13 cellular contexts compared by ENCODE assay signal in genomic region chr3:158540066-158540465, GRCh38.
"Had no signal": no experiment of that assay in that cellular context is flagged by ENCODE, and none has a peak within 500 bp of the region (broad histone marks: within the 10 kb centered on the region; RNA-seq: fewer than 3 reads in every experiment).

No MANE protein-coding gene starts in this region.

- ATAC-seq: gastroesophageal sphincter; stimulated activated naive CD8-positive, alpha-beta T cell treated with anti-CD3 and anti-CD28 coated beads, Interleukin-15, Interleukin-2, amounts not matched to agents 100 U/mL and 50 U/mL, for 24 hours had no signal

- H3K4me3 Mint-ChIP-seq: activated CD8-positive, alpha-beta T cell treated with anti-CD3 and anti-CD28 coated beads, Interleukin-2, amount 10 ng/mL, durations not matched to agents 7 days and 5 days; activated T-helper 1 cell treated with anti-CD3 and anti-CD28 coated beads, Interleukin-12 subunit alpha, Interleukin-12 subunit beta, Interleukin-2, Interleukin-4 antibody, amounts not matched to agents 30 ng/mL and 10 ng/mL and 1 ng/mL, durations not matched to agents 14 hours and 24 hours and 36 hours; brain; nephron progenitor cell; T-cell; T-helper 2 cell treated with Interferon-gamma antibody and Interleukin-4, amounts not matched to agents 5 μg/mL and 100 μg/mL, for 36 hours had no signal

- H3K4me1 Mint-ChIP-seq: brain, nephron progenitor cell, T-cell had no signal

- H3K9me3 Mint-ChIP-seq: activated T-helper 1 cell treated with anti-CD3 and anti-CD28 coated beads, Interleukin-12 subunit alpha, Interleukin-12 subunit beta, Interleukin-2, Interleukin-4 antibody, amounts not matched to agents 30 ng/mL and 10 ng/mL and 1 ng/mL, durations not matched to agents 14 hours and 24 hours and 36 hours; brain; nephron progenitor cell; T-cell; T-helper 2 cell treated with Interferon-gamma antibody and Interleukin-4, amounts not matched to agents 5 μg/mL and 100 μg/mL, for 36 hours had no signal

- H3K27me3 Mint-ChIP-seq: brain, progenitor cell of endocrine pancreas, T-cell had no signal

- H3K4me3 ChIP-seq: gastroesophageal sphincter, upper lobe of left lung had no signal

- H3K27me3 ChIP-seq: gastroesophageal sphincter, upper lobe of left lung had no signal

- H3K4me1 ChIP-seq: gastroesophageal sphincter, upper lobe of left lung had no signal

- H3K27ac Mint-ChIP-seq: activated CD8-positive, alpha-beta T cell treated with anti-CD3 and anti-CD28 coated beads, Interleukin-2, amount 10 ng/mL, durations not matched to agents 7 days and 5 days; activated T-helper 1 cell treated with anti-CD3 and anti-CD28 coated beads, Interleukin-12 subunit alpha, Interleukin-12 subunit beta, Interleukin-2, Interleukin-4 antibody, amounts not matched to agents 30 ng/mL and 10 ng/mL and 1 ng/mL, durations not matched to agents 14 hours and 24 hours and 36 hours; brain; nephron progenitor cell; T-cell; T-helper 2 cell treated with Interferon-gamma antibody and Interleukin-4, amounts not matched to agents 5 μg/mL and 100 μg/mL, for 36 hours had no signal

- H3K9me3 ChIP-seq: gastroesophageal sphincter, upper lobe of left lung had no signal

- H3K27ac ChIP-seq: gastroesophageal sphincter, upper lobe of left lung had no signal

- DNase-seq: activated CD4-positive, alpha-beta T cell treated with anti-CD3 and anti-CD28 coated beads for 1 hour; activated gamma-delta T cell; anterior cingulate cortex; upper lobe of left lung had no signal
